Comparison of ENCODE assay signal across 34 cellular contexts in the genomic region with DNA sequence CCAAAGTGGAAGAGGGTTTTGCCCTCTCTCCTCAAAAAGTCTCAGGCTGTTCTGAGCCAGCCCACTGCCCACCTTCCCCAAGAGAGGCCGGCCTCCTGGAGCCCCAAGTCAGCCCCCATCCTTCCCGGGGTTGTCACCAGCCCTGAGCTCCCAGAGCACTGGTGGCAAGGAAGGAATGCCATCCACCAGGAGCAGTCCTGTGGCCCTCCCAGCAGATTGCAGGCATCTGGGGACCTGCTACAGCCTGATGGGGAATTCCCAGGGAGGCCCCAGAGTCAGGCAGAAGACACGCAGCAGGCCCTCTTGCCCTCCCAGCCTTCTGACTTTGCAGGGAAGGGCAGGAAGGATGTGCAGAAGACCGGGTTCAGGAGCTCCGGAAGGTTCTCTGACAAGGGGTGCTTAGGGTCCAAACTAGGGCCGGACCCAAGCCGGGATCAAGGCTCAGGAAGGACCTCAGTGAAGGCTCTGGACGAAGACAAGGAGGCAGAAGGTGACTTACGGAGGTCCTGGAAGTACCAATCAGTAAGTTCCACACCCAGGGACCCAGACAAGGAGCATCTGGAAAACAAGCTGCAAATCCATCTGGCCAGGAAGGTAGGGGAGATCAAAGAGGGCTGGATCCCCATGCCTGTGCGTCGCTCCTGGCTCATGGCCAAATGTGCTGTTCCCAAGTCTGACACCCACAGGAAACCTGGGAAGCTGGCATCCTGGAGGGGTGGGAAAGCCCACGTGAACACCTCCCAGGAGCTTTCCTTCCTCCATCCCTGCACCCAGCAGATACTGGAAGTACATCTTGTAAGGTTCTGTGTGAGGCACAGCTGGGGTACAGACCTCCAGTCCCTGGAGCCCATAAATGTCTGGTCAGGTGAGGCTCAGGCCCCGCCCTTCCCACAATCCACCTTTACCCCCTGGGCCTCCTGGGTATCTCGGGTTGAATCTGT. TPM values are rescaled to one million over a fixed set of nuclear protein-coding genes. Genes with fewer than 3 reads are reported as not detected.
"Had no signal": no experiment of that assay in that cellular context is flagged by ENCODE, and none has a peak within 500 bp of the region (broad histone marks: within the 10 kb centered on the region; RNA-seq: fewer than 3 reads in every experiment).

No MANE protein-coding gene starts in this region.

- H3K27me3 Mint-ChIP-seq: activated CD4-positive, alpha-beta memory T cell treated with anti-CD3 and anti-CD28 coated beads, Interleukin-2, amount 10 ng/mL, durations not matched to agents 7 days and 5 days; activated naive CD4-positive, alpha-beta T cell treated with anti-CD3 and anti-CD28 coated beads, Interleukin-2, amount 50 U/mL, for 24 hours; activated naive CD8-positive, alpha-beta T cell treated with anti-CD3 and anti-CD28 coated beads, Interleukin-2, amount 50 U/mL, for 24 hours; stimulated activated naive CD8-positive, alpha-beta T cell treated with anti-CD3 and anti-CD28 coated beads, Interleukin-15, amount 100 ng/mL, for 72 hours had no signal

- H3K4me1 ChIP-seq: breast epithelium, foreskin keratinocyte, heart left ventricle, left lung, lower lobe of right lung, upper lobe of right lung had no signal

- H3K27me3 ChIP-seq: foreskin keratinocyte, heart left ventricle, left lung, neural progenitor cell, upper lobe of right lung had no signal

- ATAC-seq: activated naive CD8-positive, alpha-beta T cell treated with anti-CD3 and anti-CD28 coated beads, Interleukin-2, amount 50 U/mL, for 24 hours; esophagus mucosa; foreskin keratinocyte; heart left ventricle; left lung; lower lobe of right lung; natural killer cell; right cardiac atrium; stimulated activated memory B cell treated with anti-CD40 and anti-IgM and Interleukin-4, amounts not matched to agents 10 μg/mL and 1 μg/mL and 100 μg/mL, for 72 hours; stimulated activated naive CD8-positive, alpha-beta T cell treated with anti-CD3 and anti-CD28 coated beads, Interleukin-15, amount 100 ng/mL, for 72 hours; upper lobe of right lung had no signal

- H3K4me2 ChIP-seq: neural progenitor cell had no signal

- H3K27ac Mint-ChIP-seq: activated CD4-positive, alpha-beta memory T cell treated with anti-CD3 and anti-CD28 coated beads, Interleukin-2, amount 10 ng/mL, durations not matched to agents 7 days and 5 days; activated naive CD4-positive, alpha-beta T cell treated with anti-CD3 and anti-CD28 coated beads, Interleukin-2, amount 50 U/mL, for 24 hours; activated naive CD8-positive, alpha-beta T cell treated with anti-CD3 and anti-CD28 coated beads, Interleukin-2, amount 50 U/mL, for 24 hours; activated T-helper 2 cell treated with anti-CD3 and anti-CD28 coated beads, Interferon-gamma antibody, Interleukin-2, Interleukin-4, amounts not matched to agents 10 μg/mL and 5 μg/mL and 100 μg/mL, durations not matched to agents 14 hours and 24 hours and 36 hours; dendritic cell treated with granulocyte-macrophage colony-stimulating factor and Interleukin-4, amounts not matched to agents 40 ng/mL and 50 ng/mL, for 4 days; endodermal cell; immature natural killer cell; natural killer cell; neural progenitor cell; stimulated activated memory B cell treated with anti-CD40 and anti-IgM and Interleukin-4, amounts not matched to agents 10 μg/mL and 1 μg/mL and 100 μg/mL, for 72 hours had no signal

- H3K27ac ChIP-seq: breast epithelium, foreskin keratinocyte, heart left ventricle, left lung, lower lobe of right lung, neural progenitor cell, upper lobe of right lung, VCaP had no signal

- H3K9ac ChIP-seq: neural progenitor cell had no signal

- H2AFZ ChIP-seq: neural progenitor cell had no signal

- H3K36me3 ChIP-seq: breast epithelium, heart left ventricle, left lung, lower lobe of right lung, neural progenitor cell, upper lobe of right lung had no signal

- H3K9me3 ChIP-seq: breast epithelium, heart left ventricle, left lung, lower lobe of right lung, upper lobe of right lung had no signal

- H3K4me3 Mint-ChIP-seq: activated CD4-positive, alpha-beta memory T cell treated with anti-CD3 and anti-CD28 coated beads, Interleukin-2, amount 10 ng/mL, durations not matched to agents 7 days and 5 days; activated naive CD4-positive, alpha-beta T cell treated with anti-CD3 and anti-CD28 coated beads, Interleukin-2, amount 50 U/mL, for 24 hours; activated naive CD8-positive, alpha-beta T cell treated with anti-CD3 and anti-CD28 coated beads, Interleukin-2, amount 50 U/mL, for 24 hours; central memory CD8-positive, alpha-beta T cell; dendritic cell treated with granulocyte-macrophage colony-stimulating factor and Interleukin-4, amounts not matched to agents 40 ng/mL and 50 ng/mL, for 4 days; endodermal cell; immature natural killer cell; natural killer cell; neural progenitor cell; stimulated activated memory B cell treated with anti-CD40 and anti-IgM and Interleukin-4, amounts not matched to agents 10 μg/mL and 1 μg/mL and 100 μg/mL, for 72 hours; stimulated activated naive CD8-positive, alpha-beta T cell treated with anti-CD3 and anti-CD28 coated beads, Interleukin-15, amount 100 ng/mL, for 72 hours had no signal

- H3K9me3 Mint-ChIP-seq: activated CD4-positive, alpha-beta memory T cell treated with anti-CD3 and anti-CD28 coated beads, Interleukin-2, amount 10 ng/mL, durations not matched to agents 7 days and 5 days; activated naive CD4-positive, alpha-beta T cell treated with anti-CD3 and anti-CD28 coated beads, Interleukin-2, amount 50 U/mL, for 24 hours; activated naive CD8-positive, alpha-beta T cell treated with anti-CD3 and anti-CD28 coated beads, Interleukin-2, amount 50 U/mL, for 24 hours; activated T-helper 2 cell treated with anti-CD3 and anti-CD28 coated beads, Interferon-gamma antibody, Interleukin-2, Interleukin-4, amounts not matched to agents 10 μg/mL and 5 μg/mL and 100 μg/mL, durations not matched to agents 14 hours and 24 hours and 36 hours; central memory CD8-positive, alpha-beta T cell; dendritic cell treated with granulocyte-macrophage colony-stimulating factor and Interleukin-4, amounts not matched to agents 40 ng/mL and 50 ng/mL, for 4 days; endodermal cell; immature natural killer cell; natural killer cell; neural progenitor cell; stimulated activated memory B cell treated with anti-CD40 and anti-IgM and Interleukin-4, amounts not matched to agents 10 μg/mL and 1 μg/mL and 100 μg/mL, for 72 hours; stimulated activated naive CD8-positive, alpha-beta T cell treated with anti-CD3 and anti-CD28 coated beads, Interleukin-15, amount 100 ng/mL, for 72 hours had no signal

- H3K4me3 ChIP-seq: breast epithelium, heart left ventricle, left lung, lower lobe of right lung, neural progenitor cell, upper lobe of right lung had no signal

- H3K4me1 Mint-ChIP-seq: activated CD4-positive, alpha-beta memory T cell treated with anti-CD3 and anti-CD28 coated beads, Interleukin-2, amount 10 ng/mL, durations not matched to agents 7 days and 5 days; activated naive CD4-positive, alpha-beta T cell treated with anti-CD3 and anti-CD28 coated beads, Interleukin-2, amount 50 U/mL, for 24 hours; activated naive CD8-positive, alpha-beta T cell treated with anti-CD3 and anti-CD28 coated beads, Interleukin-2, amount 50 U/mL, for 24 hours; central memory CD8-positive, alpha-beta T cell; immature natural killer cell; natural killer cell; stimulated activated memory B cell treated with anti-CD40 and anti-IgM and Interleukin-4, amounts not matched to agents 10 μg/mL and 1 μg/mL and 100 μg/mL, for 72 hours; stimulated activated naive CD8-positive, alpha-beta T cell treated with anti-CD3 and anti-CD28 coated beads, Interleukin-15, amount 100 ng/mL, for 72 hours had no signal

- H3K36me3 Mint-ChIP-seq: activated naive CD4-positive, alpha-beta T cell treated with anti-CD3 and anti-CD28 coated beads, Interleukin-2, amount 50 U/mL, for 24 hours; immature natural killer cell; natural killer cell; neural progenitor cell; stimulated activated memory B cell treated with anti-CD40 and anti-IgM and Interleukin-4, amounts not matched to agents 10 μg/mL and 1 μg/mL and 100 μg/mL, for 72 hours had no signal

- FAIRE-seq: TTC549 had no signal

- DNase-seq: activated CD4-positive, alpha-beta memory T cell treated with anti-CD3 and anti-CD28 coated beads, Interleukin-2, amount 10 ng/mL, durations not matched to agents 7 days and 5 days; activated CD4-positive, alpha-beta T cell treated with anti-CD3 and anti-CD28 coated beads for 4 hours; activated naive CD8-positive, alpha-beta T cell treated with anti-CD3 and anti-CD28 coated beads, Interleukin-2, amount 50 U/mL, for 24 hours; activated T-cell treated with anti-CD3 and anti-CD28 coated beads, Interleukin-2, amount 50 U/mL, for 48 hours; amygdala; endodermal cell; foreskin keratinocyte; heart left ventricle; hypothalamus; immature natural killer cell; kidney glomerular epithelial cell; lower lobe of right lung; mesenchymal stem cell; natural killer cell; right cardiac atrium; stimulated activated CD4-positive, alpha-beta T cell treated with anti-CD3 and anti-CD28 coated beads, Interleukin-4, amount 100 ng/mL, for 24 hours; stimulated activated naive CD8-positive, alpha-beta T cell treated with anti-CD3 and anti-CD28 coated beads, Interleukin-15, amount 100 ng/mL, for 72 hours; substantia nigra; upper lobe of right lung had no signal

RNA-seq across cellular contexts. Expression of a gene that starts 3.8 kb away (rescaled TPM):
- total RNA-seq: activated CD4-positive, alpha-beta memory T cell treated with anti-CD3 and anti-CD28 coated beads, Interleukin-2, amount 10 ng/mL, durations not matched to agents 7 days and 5 days; activated T-helper 2 cell treated with anti-CD3 and anti-CD28 coated beads, Interferon-gamma antibody, Interleukin-2, Interleukin-4, amounts not matched to agents 10 μg/mL and 5 μg/mL and 100 μg/mL, durations not matched to agents 14 hours and 24 hours and 36 hours; breast epithelium; endodermal cell; esophagus mucosa; foreskin keratinocyte; heart left ventricle; left lung; lower lobe of right lung; natural killer cell; omental fat pad; pulmonary artery endothelial cell; right cardiac atrium; T-helper 1 cell treated with Interleukin-12 subunit alpha and Interleukin-12 subunit beta and Interleukin-4 antibody, amounts not matched to agents 30 ng/mL and 1 ng/mL, for 36 hours; upper lobe of right lung had no signal
- polyA plus RNA-seq: foreskin keratinocyte, heart left ventricle, immature natural killer cell, right cardiac atrium had no signal

RNA-seq across cellular contexts. Expression of a gene that starts 31.3 kb away (rescaled TPM):
- total RNA-seq: activated CD4-positive, alpha-beta memory T cell treated with anti-CD3 and anti-CD28 coated beads, Interleukin-2, amount 10 ng/mL, durations not matched to agents 7 days and 5 days; activated T-helper 2 cell treated with anti-CD3 and anti-CD28 coated beads, Interferon-gamma antibody, Interleukin-2, Interleukin-4, amounts not matched to agents 10 μg/mL and 5 μg/mL and 100 μg/mL, durations not matched to agents 14 hours and 24 hours and 36 hours; breast epithelium; esophagus mucosa; foreskin keratinocyte; heart left ventricle; left lung; lower lobe of right lung; natural killer cell; omental fat pad; pulmonary artery endothelial cell; right cardiac atrium; T-helper 1 cell treated with Interleukin-12 subunit alpha and Interleukin-12 subunit beta and Interleukin-4 antibody, amounts not matched to agents 30 ng/mL and 1 ng/mL, for 36 hours; upper lobe of right lung had no signal
- polyA plus RNA-seq: foreskin keratinocyte, heart left ventricle, immature natural killer cell, right cardiac atrium, thymus had no signal
